Comparison of ENCODE assay signal across 14 cellular contexts in the genomic region with DNA sequence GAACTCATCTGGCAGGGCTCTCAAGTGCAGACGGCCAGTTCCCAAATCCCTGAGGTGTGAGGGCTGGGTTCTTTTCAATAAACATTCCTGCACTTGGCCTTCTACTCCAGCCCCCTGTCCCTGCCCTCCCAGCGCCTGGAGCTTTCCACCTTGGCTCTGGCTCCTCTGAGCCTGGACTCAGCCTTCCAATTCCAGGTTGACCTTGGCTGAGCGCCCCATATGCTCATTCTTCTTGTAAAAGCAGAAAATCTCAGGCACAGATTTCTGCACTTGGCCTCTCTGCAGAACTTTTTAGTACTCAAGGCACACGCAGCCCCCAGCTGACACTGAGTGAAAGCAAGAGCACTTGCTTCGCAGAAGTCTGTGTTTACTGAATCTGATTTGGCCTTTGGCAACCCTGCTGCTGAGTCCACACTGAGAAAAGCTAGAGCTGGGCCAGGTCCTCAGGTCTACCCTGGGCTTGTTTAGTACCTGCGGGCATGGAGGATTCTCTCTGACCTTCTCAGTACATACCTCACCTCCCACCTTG.
DNase-seq lines count a peak whose midpoint lies in the region; ATAC-seq and TF ChIP-seq lines count a peak whose summit lies in the region.
"Had no signal": no experiment of that assay in that cellular context is flagged by ENCODE, and none has a peak within 500 bp of the region (broad histone marks: within the 10 kb centered on the region; RNA-seq: fewer than 3 reads in every experiment).

No MANE protein-coding gene starts in this region.

- TF ChIP-seq POLR2A in testis (IDR thresholded peaks at IDR 0.05), result no peak

- H3K27me3 Mint-ChIP-seq in T-helper 17 cell, result no peaks in the 10 kb centered on the region

- no peak overlapping the region for H2BK120ac ChIP-seq in mesenchymal stem cell (ENCODE audit: low read depth, low read length)

- no peaks in the 10 kb centered on the region for H3K9me3 ChIP-seq in MG63
- no peaks in the 10 kb centered on the region for H3K9me3 ChIP-seq in mesenchymal stem cell (ENCODE audit: control insufficient read depth, low read length)
- H3K9me3 ChIP-seq in testis, result no peaks in the 10 kb centered on the region
- H3K9me3 ChIP-seq in T-helper 17 cell (ENCODE audit: control insufficient read depth, low read length, poor library complexity, severe bottlenecking), result no peaks in the 10 kb centered on the region
- H3K9me3 ChIP-seq: BE2C, spleen had no signal

- H2BK15ac ChIP-seq in mesenchymal stem cell (ENCODE audit: low read depth, poor library complexity, severe bottlenecking), result no peak overlapping the region

- H3K4me1 Mint-ChIP-seq in T-helper 17 cell, result no peaks in the 10 kb centered on the region
- H3K4me1 Mint-ChIP-seq: stimulated activated naive CD8-positive, alpha-beta T cell treated with anti-CD3 and anti-CD28 coated beads, Interleukin-15, amount 100 ng/mL, for 72 hours had no signal

- no peak overlapping the region for H3K18ac ChIP-seq in mesenchymal stem cell (ENCODE audit: low read depth in 1 of 2, low read length in 2 of 2)

- no peak overlapping the region for H3K27ac Mint-ChIP-seq in T-helper 17 cell
- H3K27ac Mint-ChIP-seq: activated naive CD4-positive, alpha-beta T cell treated with anti-CD3 and anti-CD28 coated beads, Interleukin-2, amount 50 U/mL, for 72 hours; stimulated activated naive CD8-positive, alpha-beta T cell treated with anti-CD3 and anti-CD28 coated beads, Interleukin-15, amount 100 ng/mL, for 72 hours had no signal

- no peak overlapping the region for H2AK5ac ChIP-seq in mesenchymal stem cell (ENCODE audit: low read length, severe bottlenecking)

- H3K14ac ChIP-seq in mesenchymal stem cell (ENCODE audit: low read length in 2 of 2), result no peak overlapping the region

- no peak overlapping the region for H4K91ac ChIP-seq in mesenchymal stem cell (ENCODE audit: low read length)

- no peak overlapping the region for H2BK5ac ChIP-seq in mesenchymal stem cell (ENCODE audit: low read depth, low read length, poor library complexity, severe bottlenecking)

- no peak overlapping the region for H3K9ac ChIP-seq in mesenchymal stem cell (ENCODE audit: low read length)

- ATAC-seq in T-helper 17 cell (no peak), GM18870 (IDR thresholded peaks at IDR 0.05; ENCODE audit: unreplicated experiment) (no peak), GM21360 (IDR thresholded peaks at IDR 0.05; ENCODE audit: unreplicated experiment) (no peak)
- ATAC-seq: activated naive CD4-positive, alpha-beta T cell treated with anti-CD3 and anti-CD28 coated beads, Interleukin-2, amount 50 U/mL, for 72 hours; stimulated activated naive CD8-positive, alpha-beta T cell treated with anti-CD3 and anti-CD28 coated beads, Interleukin-15, amount 100 ng/mL, for 72 hours had no signal

- H3K27ac ChIP-seq in mesenchymal stem cell (ENCODE audit: low read length, poor library complexity, severe bottlenecking) (no peak overlapping the region), testis (no peak overlapping the region)
- H3K27ac ChIP-seq: spleen had no signal

- intact Hi-C loops in testis (cut with DNase I; ENCODE audit: low total_unique reads), result no loop called here

- no peak for TF ChIP-seq CTCF in fibroblast of pulmonary artery (IDR thresholded peaks at IDR 0.05; ENCODE audit: low read length, missing control alignments)
- TF ChIP-seq CTCF in testis (IDR thresholded peaks at IDR 0.05), result no peak

- peak overlapping the region; percentile 22 for H4K8ac ChIP-seq in mesenchymal stem cell (ENCODE audit: low read length)

- H3K36me3 Mint-ChIP-seq in T-helper 17 cell (ENCODE audit: low read depth), result no peaks in the 10 kb centered on the region
- H3K36me3 Mint-ChIP-seq: activated naive CD4-positive, alpha-beta T cell treated with anti-CD3 and anti-CD28 coated beads, Interleukin-2, amount 50 U/mL, for 72 hours had no signal

- H3K27me3 ChIP-seq in MG63 (no peaks in the 10 kb centered on the region), mesenchymal stem cell (ENCODE audit: control insufficient read depth in 1 of 2, insufficient read depth in 1 of 2, low read length in 2 of 2) (peaks cover 0 to 3% of the 10 kb centered on the region in 2 experiments), testis (no peaks in the 10 kb centered on the region)
- H3K27me3 ChIP-seq: BE2C had no signal

- H2BK12ac ChIP-seq in mesenchymal stem cell (ENCODE audit: low read length in 2 of 2), result peak overlapping the region in 1 of 2 experiments; percentile 15

- no peak overlapping the region for H3K23ac ChIP-seq in mesenchymal stem cell (ENCODE audit: low read length in 2 of 2)

- no peaks in the 10 kb centered on the region for H3K79me1 ChIP-seq in mesenchymal stem cell (replicated peaks; ENCODE audit: low read length, poor library complexity, severe bottlenecking)

- 58% methylated on average over 6 of the region's 6 CpGs for WGBS in mesenchymal stem cell
- 31 to 37% methylated on average over 6 of the region's 6 CpGs for WGBS in testis, 2 donors

- no peaks in the 10 kb centered on the region for H3K36me3 ChIP-seq in MG63
- H3K36me3 ChIP-seq in mesenchymal stem cell (ENCODE audit: control insufficient read depth in 1 of 2, insufficient read depth in 2 of 2, low read depth in 1 of 2, low read length in 2 of 2), result no peaks in the 10 kb centered on the region
- H3K36me3 ChIP-seq in testis (ENCODE audit: low read depth, missing control alignments), result no peaks in the 10 kb centered on the region
- H3K36me3 ChIP-seq: BE2C, spleen had no signal

- H3K4me1 ChIP-seq in mesenchymal stem cell (ENCODE audit: control insufficient read depth, insufficient read depth, low read depth, low read length) (peaks cover 8% of the 10 kb centered on the region), testis (peaks cover 5% of the 10 kb centered on the region)
- H3K4me1 ChIP-seq: BE2C had no signal

- no peak overlapping the region for H2AFZ ChIP-seq in mesenchymal stem cell (ENCODE audit: low read depth, low read length)

- H3K4ac ChIP-seq in mesenchymal stem cell (ENCODE audit: low read depth in 1 of 2, low read length in 2 of 2), result no peak overlapping the region

- H3K4me2 ChIP-seq in mesenchymal stem cell (ENCODE audit: low read length, poor library complexity, severe bottlenecking), result no peak overlapping the region

- DNase-seq in MG63, result peak; percentile 86
- peak; percentile 28 for DNase-seq in fibroblast of pulmonary artery (ENCODE audit: low read depth)
- peak; percentile 22 for DNase-seq in mesenchymal stem cell
- DNase-seq in testis, result peak; percentile 85
- DNase-seq in T-helper 17 cell, result no peak
- no peak for DNase-seq in NCI-H524 treated with DMSO at 0.1 percent for 48 hours (lab: John Stamatoyannopoulos, UW)
- DNase-seq: activated CD4-positive, CD25-positive, alpha-beta regulatory T cell; BE2C; NCI-H1694 treated with DMSO at 0.1 percent for 48 hours; spleen; stimulated activated naive CD8-positive, alpha-beta T cell treated with anti-CD3 and anti-CD28 coated beads, Interleukin-15, amount 100 ng/mL, for 72 hours had no signal

- H3K4me3 ChIP-seq in MG63 (no peak overlapping the region), fibroblast of pulmonary artery (replicated peaks; ENCODE audit: low read depth, low read length) (no peak overlapping the region), mesenchymal stem cell (ENCODE audit: insufficient read depth in 1 of 2, low read depth in 1 of 2, low read length in 2 of 2) (peak overlapping the region in 1 of 2 experiments; percentile 16), testis (no peak overlapping the region)
- H3K4me3 ChIP-seq: spleen had no signal

- no peak overlapping the region for H3K4me3 Mint-ChIP-seq in T-helper 17 cell
- H3K4me3 Mint-ChIP-seq: stimulated activated naive CD8-positive, alpha-beta T cell treated with anti-CD3 and anti-CD28 coated beads, Interleukin-15, amount 100 ng/mL, for 72 hours had no signal

Comparison
In these comparisons a context has a peak if more than half of its experiments do, and no peak if none do; other contexts are left out.
1. DNase-seq: peak in MG63 (single experiment), fibroblast of pulmonary artery (single experiment), mesenchymal stem cell (single experiment) and testis (single experiment); none in T-helper 17 cell (0 of 3) and NCI-H524 treated with DMSO at 0.1 percent for 48 hours (single experiment).